23 cellular contexts compared by ENCODE assay signal in genomic region chr3:64802460-64802859, GRCh38.
DNase-seq lines count a peak whose midpoint lies in the region; ATAC-seq, FAIRE-seq and TF ChIP-seq lines count a peak whose summit lies in the region.
"Had no signal": no experiment of that assay in that cellular context is flagged by ENCODE, and none has a peak within 500 bp of the region (broad histone marks: within the 10 kb centered on the region; RNA-seq: fewer than 3 reads in every experiment).

No MANE protein-coding gene starts in this region.

- DNase-seq in HepG2 (ENCODE audit: low spot score) (no peak), hepatocyte (ENCODE audit: low spot score) (no peak)
- no peak for DNase-seq in stimulated activated naive B cell treated with anti-CD40 and anti-IgM and Interleukin-4, amounts not matched to agents 10 μg/mL and 1 μg/mL and 100 μg/mL, for 72 hours
- DNase-seq: Caco-2; CD4-positive, CD25-positive, alpha-beta regulatory T cell; CD8-positive, alpha-beta T cell; DMS153; DND-41; GOT3; HFFc6 had no signal

- H3K27me3 Mint-ChIP-seq in stimulated activated naive B cell treated with anti-CD40 and anti-IgM and Interleukin-4, amounts not matched to agents 10 μg/mL and 1 μg/mL and 100 μg/mL, for 72 hours = no peaks in the 10 kb centered on the region
- H3K27me3 Mint-ChIP-seq: B cell; CD4-positive, CD25-positive, alpha-beta regulatory T cell had no signal

- H3K9me2 ChIP-seq in hepatocyte (replicated peaks; ENCODE audit: insufficient read depth) = no peaks in the 10 kb centered on the region

- H3K36me3 ChIP-seq in liver (ENCODE audit: control insufficient read depth in 4 of 4, insufficient read depth in 3 of 4, low read depth in 1 of 4, low read length in 3 of 4) = no peaks in the 10 kb centered on the region
- H3K36me3 ChIP-seq in HepG2 (replicated peaks in 1 of 2; ENCODE audit: control insufficient read depth in 1 of 2, insufficient read depth in 2 of 2, low read length in 2 of 2) = no peaks in the 10 kb centered on the region
- H3K36me3 ChIP-seq in hepatocyte (replicated peaks; ENCODE audit: insufficient read depth, low read depth) = no peaks in the 10 kb centered on the region
- no peaks in the 10 kb centered on the region for H3K36me3 ChIP-seq in mesodermal cell (ENCODE audit: control insufficient read depth, insufficient read depth, low read length)
- H3K36me3 ChIP-seq: BLaER1, HAP-1 had no signal

- H3K36me3 Mint-ChIP-seq in stimulated activated naive B cell treated with anti-CD40 and anti-IgM and Interleukin-4, amounts not matched to agents 10 μg/mL and 1 μg/mL and 100 μg/mL, for 72 hours = no peaks in the 10 kb centered on the region
- H3K36me3 Mint-ChIP-seq: CD4-positive, CD25-positive, alpha-beta regulatory T cell; CD8-positive, alpha-beta T cell had no signal

- H2AFZ ChIP-seq in HepG2 (ENCODE audit: low read length) (no peak overlapping the region), hepatocyte (no peak overlapping the region)

- 82% methylated on average over 4 of the region's 4 CpGs for WGBS in liver
- WGBS in HepG2 (ENCODE audit: low lambda C conversion rate) = 43% methylated on average over 4 of the region's 4 CpGs
- 46% methylated on average over 4 of the region's 4 CpGs for WGBS in hepatocyte (ENCODE audit: low lambda C conversion rate, missing lambda C conversion rate)
- WGBS in mesodermal cell (ENCODE audit: insufficient coverage in 2 of 2), 2 experiments = 100% methylated on average over 3 of the region's 4 CpGs; no CpG with 5 or more reads in 1 of the 2 experiments

- H3K4me3 ChIP-seq in liver (ENCODE audit: low read depth in 1 of 3, low read length in 3 of 3) = no peak overlapping the region
- no peak overlapping the region for H3K4me3 ChIP-seq in HepG2 (replicated peaks in 1 of 3; ENCODE audit: insufficient read depth in 1 of 3, low read depth in 2 of 3, low read length in 3 of 3)
- H3K4me3 ChIP-seq in hepatocyte = no peak overlapping the region
- no peak overlapping the region for H3K4me3 ChIP-seq in mesodermal cell (ENCODE audit: extremely low read depth, insufficient read depth, low read length, poor library complexity, severe bottlenecking)
- H3K4me3 ChIP-seq: BLaER1, HAP-1 had no signal

- no peak for FAIRE-seq in HepG2 (lab: Jason Lieb, UNC)
- FAIRE-seq: A204.1, G401.6, GM18507, H54 had no signal

- H3K27me3 ChIP-seq in liver (ENCODE audit: control insufficient read depth in 4 of 4, insufficient read depth in 4 of 4, low read length in 3 of 4) = no peaks in the 10 kb centered on the region
- 0 out of 5 replicates have a peak, but pooled peaks cover 0 to 4% of the 10 kb centered on the region in 2 experiments for H3K27me3 ChIP-seq in HepG2 (ENCODE audit: control insufficient read depth in 1 of 2, insufficient read depth in 2 of 2, low read length in 2 of 2)
- H3K27me3 ChIP-seq in hepatocyte = no peaks in the 10 kb centered on the region
- H3K27me3 ChIP-seq: BLaER1 had no signal

- H3K9me3 Mint-ChIP-seq in stimulated activated naive B cell treated with anti-CD40 and anti-IgM and Interleukin-4, amounts not matched to agents 10 μg/mL and 1 μg/mL and 100 μg/mL, for 72 hours = peaks cover 1 to 3% of the 10 kb centered on the region in 2 donors
- H3K9me3 Mint-ChIP-seq: CD8-positive, alpha-beta T cell had no signal

- H3K27ac ChIP-seq in liver (ENCODE audit: low read depth in 1 of 2, low read length in 2 of 2) = no peak overlapping the region
- no peak overlapping the region for H3K27ac ChIP-seq in HepG2 (ENCODE audit: extremely low read length, insufficient read depth, low read length)
- H3K27ac ChIP-seq in hepatocyte = peak overlapping the region; percentile 0
- H3K27ac ChIP-seq in mesodermal cell (ENCODE audit: low read depth, low read length, severe bottlenecking) = peak overlapping the region; percentile 77
- H3K27ac ChIP-seq: 22Rv1, BLaER1, C4-2B had no signal

- H3K79me2 ChIP-seq in HepG2 (ENCODE audit: insufficient read depth, low read length) (no peaks in the 10 kb centered on the region), hepatocyte (no peaks in the 10 kb centered on the region)

- POLR2A ChIA-PET in HepG2 (lab: Yijun Ruan, JAX) = no interaction called here

- H3K4me3 Mint-ChIP-seq in stimulated activated naive B cell treated with anti-CD40 and anti-IgM and Interleukin-4, amounts not matched to agents 10 μg/mL and 1 μg/mL and 100 μg/mL, for 72 hours = no peak overlapping the region
- H3K4me3 Mint-ChIP-seq: B cell; CD4-positive, CD25-positive, alpha-beta regulatory T cell; CD8-positive, alpha-beta T cell; HFFc6 had no signal

- H3K9ac ChIP-seq in liver (ENCODE audit: low read depth in 1 of 2, low read length in 2 of 2) (no peak overlapping the region), HepG2 (ENCODE audit: insufficient read depth, low read depth, low read length) (no peak overlapping the region)
- H3K9ac ChIP-seq: BLaER1 had no signal

- H4K20me1 ChIP-seq in HepG2 (ENCODE audit: insufficient read depth, low read length) (no peaks in the 10 kb centered on the region), hepatocyte (ENCODE audit: insufficient read depth, poor library complexity, severe bottlenecking) (no peaks in the 10 kb centered on the region)
- H4K20me1 ChIP-seq: BLaER1 had no signal

- TF ChIP-seq CTCF in liver (IDR thresholded peaks at IDR 0.05; ENCODE audit: low read depth, low read length, missing input control) (no peak), HepG2 (CRISPR knock-in tag; IDR thresholded peaks at IDR 0.05) (no peak), hepatocyte (IDR thresholded peaks at IDR 0.05; ENCODE audit: poor library complexity) (no peak)

- CTCF ChIA-PET in HepG2 (lab: Yijun Ruan, JAX; ENCODE audit: low intra/inter-chr PET ratio, low total read pairs) = no interaction called here

- H3K9me3 ChIP-seq in liver (ENCODE audit: control insufficient read depth in 4 of 4, low read length in 3 of 4) = no peaks in the 10 kb centered on the region
- H3K9me3 ChIP-seq in HepG2 (ENCODE audit: low read length) = no peaks in the 10 kb centered on the region
- no peaks in the 10 kb centered on the region for H3K9me3 ChIP-seq in hepatocyte (ENCODE audit: low read depth)
- H3K9me3 ChIP-seq in mesodermal cell (ENCODE audit: control insufficient read depth, low read length) = no peaks in the 10 kb centered on the region
- H3K9me3 ChIP-seq: BLaER1, Caco-2, HAP-1 had no signal

- no peaks in the 10 kb centered on the region for H3K4me1 Mint-ChIP-seq in stimulated activated naive B cell treated with anti-CD40 and anti-IgM and Interleukin-4, amounts not matched to agents 10 μg/mL and 1 μg/mL and 100 μg/mL, for 72 hours
- H3K4me1 Mint-ChIP-seq: B cell; CD4-positive, CD25-positive, alpha-beta regulatory T cell had no signal

- no TSS peak for BruUV-seq in HepG2 (replicated peaks; lab: Mats Ljungman, UMichigan)

- TF ChIP-seq POLR2A in HepG2 (IDR thresholded peaks at IDR 0.05; ENCODE audit: insufficient read depth in 1 of 2, low read depth in 2 of 2, low read length in 2 of 2) = no peak

- TF ChIP-seq RAD21 in liver (IDR thresholded peaks at IDR 0.05) = no peak
- TF ChIP-seq RAD21 in HepG2 (CRISPR knock-in tag; IDR thresholded peaks at IDR 0.05) = no peak

- in situ Hi-C loops in HepG2 (cut with HindIII; ENCODE audit: extremely low pct_ligation_motif_present, low pct_unique_long_range_greater_than_20kb) = no loop called here

- intact Hi-C loops in HepG2 (cut with micrococcal nuclease; ENCODE audit: unreplicated experiment) = no loop called here

- H3K27ac Mint-ChIP-seq in stimulated activated naive B cell treated with anti-CD40 and anti-IgM and Interleukin-4, amounts not matched to agents 10 μg/mL and 1 μg/mL and 100 μg/mL, for 72 hours = no peak overlapping the region
- H3K27ac Mint-ChIP-seq: B cell; CD4-positive, CD25-positive, alpha-beta regulatory T cell; CD8-positive, alpha-beta T cell; HFFc6 had no signal

- H3K4me1 ChIP-seq in liver (ENCODE audit: control insufficient read depth in 4 of 4, insufficient read depth in 4 of 4, low read length in 3 of 4) (peaks cover 0 to 5% (median 0%) of the 10 kb centered on the region in 4 donors), HepG2 (ENCODE audit: insufficient read depth, low read length) (no peaks in the 10 kb centered on the region), hepatocyte (ENCODE audit: insufficient read depth) (peaks cover 16% of the 10 kb centered on the region), mesodermal cell (ENCODE audit: control insufficient read depth, insufficient read depth, low read length, poor library complexity, severe bottlenecking) (peaks cover 32% of the 10 kb centered on the region)
- H3K4me1 ChIP-seq: HAP-1 had no signal

- TF ChIP-seq EP300 in HepG2 (IDR thresholded peaks at IDR 0.05; ENCODE audit: low read depth in 2 of 2, low read length in 2 of 2) (no peak), HepG2 (CRISPR knock-in tag; IDR thresholded peaks at IDR 0.05; ENCODE audit: borderline replicate concordance) (no peak)

- H3K4me2 ChIP-seq in HepG2 (ENCODE audit: low read depth, low read length) = no peak overlapping the region
- H3K4me2 ChIP-seq in hepatocyte = no peak overlapping the region

- ATAC-seq in HepG2 = no peak
- no peak for ATAC-seq in HG02623 (IDR thresholded peaks at IDR 0.05; ENCODE audit: unreplicated experiment)
- no peak for ATAC-seq in stimulated activated naive B cell treated with anti-CD40 and anti-IgM and Interleukin-4, amounts not matched to agents 10 μg/mL and 1 μg/mL and 100 μg/mL, for 72 hours (replicated peaks)
- no peak for ATAC-seq in HG03469 (IDR thresholded peaks at IDR 0.05; ENCODE audit: unreplicated experiment)
- ATAC-seq: CD8-positive, alpha-beta T cell had no signal

TF ChIP-seq in HepG2, 621 proteins besides CTCF, POLR2A, EP300 and RAD21 (continues in another document):
- TF ChIP-seq, protein P1, sequence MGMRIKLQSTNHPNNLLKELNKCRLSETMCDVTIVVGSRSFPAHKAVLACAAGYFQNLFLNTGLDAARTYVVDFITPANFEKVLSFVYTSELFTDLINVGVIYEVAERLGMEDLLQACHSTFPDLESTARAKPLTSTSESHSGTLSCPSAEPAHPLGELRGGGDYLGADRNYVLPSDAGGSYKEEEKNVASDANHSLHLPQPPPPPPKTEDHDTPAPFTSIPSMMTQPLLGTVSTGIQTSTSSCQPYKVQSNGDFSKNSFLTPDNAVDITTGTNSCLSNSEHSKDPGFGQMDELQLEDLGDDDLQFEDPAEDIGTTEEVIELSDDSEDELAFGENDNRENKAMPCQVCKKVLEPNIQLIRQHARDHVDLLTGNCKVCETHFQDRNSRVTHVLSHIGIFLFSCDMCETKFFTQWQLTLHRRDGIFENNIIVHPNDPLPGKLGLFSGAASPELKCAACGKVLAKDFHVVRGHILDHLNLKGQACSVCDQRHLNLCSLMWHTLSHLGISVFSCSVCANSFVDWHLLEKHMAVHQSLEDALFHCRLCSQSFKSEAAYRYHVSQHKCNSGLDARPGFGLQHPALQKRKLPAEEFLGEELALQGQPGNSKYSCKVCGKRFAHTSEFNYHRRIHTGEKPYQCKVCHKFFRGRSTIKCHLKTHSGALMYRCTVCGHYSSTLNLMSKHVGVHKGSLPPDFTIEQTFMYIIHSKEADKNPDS (CRISPR knock-in tag; IDR thresholded peaks at IDR 0.05) = no peak
- TF ChIP-seq SETDB1 (CRISPR knock-in tag; IDR thresholded peaks at IDR 0.05; ENCODE audit: borderline replicate concordance) (no peak), ZMYM3 (CRISPR knock-in tag; IDR thresholded peaks at IDR 0.05) (no peak), SIN3B (IDR thresholded peaks at IDR 0.05; ENCODE audit: low read length) (no peak)

Comparison
In these comparisons a context has a peak if more than half of its experiments do, and no peak if none do; other contexts are left out.
1. H3K27ac ChIP-seq: peak in hepatocyte (single experiment) and mesodermal cell (single experiment); none in liver (0 of 2) and HepG2 (single experiment).